In the genomic region with DNA sequence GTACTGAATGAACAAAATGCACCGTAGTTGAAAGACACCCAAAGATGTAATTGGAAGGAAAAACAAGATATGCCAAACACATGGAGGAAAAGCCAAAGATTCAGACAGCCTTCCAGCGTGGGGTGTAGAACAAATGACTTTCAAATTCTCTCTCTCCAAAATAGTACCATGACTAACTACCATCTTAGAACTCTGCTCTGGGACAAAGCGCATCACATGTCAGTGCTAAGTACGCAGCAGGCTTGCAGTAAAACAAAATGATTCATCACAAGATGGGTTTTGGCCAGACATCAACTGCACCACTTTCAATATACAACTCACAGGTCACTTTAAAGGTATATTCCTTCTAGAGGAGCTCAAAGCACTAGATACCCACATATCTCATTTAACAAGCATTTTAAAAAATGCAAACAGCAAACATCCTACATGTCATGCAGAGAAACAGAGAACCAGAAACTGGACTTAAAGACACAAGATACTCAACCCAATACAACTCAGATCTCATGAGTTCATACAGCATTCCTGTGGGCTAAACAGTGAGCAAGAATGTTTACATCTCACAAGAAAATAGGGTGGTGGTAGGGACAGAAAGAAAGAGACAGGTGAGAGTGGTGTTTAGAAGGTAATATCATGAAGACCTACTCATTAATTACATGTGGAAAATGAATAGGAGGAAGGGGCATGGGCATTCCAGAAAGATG, we compare ENCODE assay signal across 9 cellular contexts.
DNase-seq lines count a peak whose midpoint lies in the region; ATAC-seq, FAIRE-seq and TF ChIP-seq lines count a peak whose summit lies in the region.
"Had no signal": no experiment of that assay in that cellular context is flagged by ENCODE, and none has a peak within 500 bp of the region (broad histone marks: within the 10 kb centered on the region; RNA-seq: fewer than 3 reads in every experiment).

No MANE protein-coding gene starts in this region.

- TF ChIP-seq RAD21 in HepG2 (CRISPR knock-in tag; IDR thresholded peaks at IDR 0.05) = no peak

- H3K9ac ChIP-seq in HepG2 (ENCODE audit: insufficient read depth, low read depth, low read length) = no peak overlapping the region

- H3K27ac ChIP-seq in HepG2 (ENCODE audit: extremely low read length, insufficient read depth, low read length) = no peak overlapping the region

- BruUV-seq in HepG2 (replicated peaks; lab: Mats Ljungman, UMichigan) = no TSS peak

- no peak overlapping the region for H2AFZ ChIP-seq in HepG2 (ENCODE audit: low read length)

- intact Hi-C loops in HepG2 (cut with micrococcal nuclease; ENCODE audit: unreplicated experiment) = no loop called here

- H3K27me3 ChIP-seq in HepG2 (ENCODE audit: control insufficient read depth in 1 of 2, insufficient read depth in 2 of 2, low read length in 2 of 2) = no peaks in the 10 kb centered on the region

- POLR2A ChIA-PET in HepG2 (lab: Yijun Ruan, JAX) = interaction anchor here (1.0 to 2.5 kb wide), 2 partner anchors 9 to 14 kb away, joined by 5 to 10 read pairs; no protein-coding TSS in a partner anchor

- H3K4me1 ChIP-seq in HepG2 (ENCODE audit: insufficient read depth, low read length) = peaks cover 61% of the 10 kb centered on the region

- no peaks in the 10 kb centered on the region for H3K79me2 ChIP-seq in HepG2 (ENCODE audit: insufficient read depth, low read length)

- FAIRE-seq in HepG2 (lab: Jason Lieb, UNC) = no peak

- H3K36me3 ChIP-seq in HepG2 (replicated peaks in 1 of 2; ENCODE audit: control insufficient read depth in 1 of 2, insufficient read depth in 2 of 2, low read length in 2 of 2) = peaks cover 9 to 18% of the 10 kb centered on the region in 2 experiments

- TF ChIP-seq EP300 in HepG2 (IDR thresholded peaks at IDR 0.05; ENCODE audit: low read depth in 2 of 2, low read length in 2 of 2) (no peak), HepG2 (CRISPR knock-in tag; IDR thresholded peaks at IDR 0.05; ENCODE audit: borderline replicate concordance) (no peak)

- H4K20me1 ChIP-seq in HepG2 (ENCODE audit: insufficient read depth, low read length) = no peaks in the 10 kb centered on the region

- no peak for TF ChIP-seq CTCF in cardiac fibroblast (IDR thresholded peaks at IDR 0.05; ENCODE audit: low read depth, low read length)
- no peak for TF ChIP-seq CTCF in HepG2 (CRISPR knock-in tag; IDR thresholded peaks at IDR 0.05)

- no peak for TF ChIP-seq POLR2A in HepG2 (IDR thresholded peaks at IDR 0.05; ENCODE audit: insufficient read depth in 1 of 2, low read depth in 2 of 2, low read length in 2 of 2)

- CTCF ChIA-PET in HepG2 (lab: Yijun Ruan, JAX; ENCODE audit: low intra/inter-chr PET ratio, low total read pairs) = no interaction called here

- in situ Hi-C loops in HepG2 (cut with HindIII; ENCODE audit: extremely low pct_ligation_motif_present, low pct_unique_long_range_greater_than_20kb) = no loop called here

- no peak overlapping the region for H3K4me3 ChIP-seq in cardiac fibroblast (replicated peaks in 1 of 2; ENCODE audit: low read depth in 2 of 2, low read length in 2 of 2)
- no peak overlapping the region for H3K4me3 ChIP-seq in HepG2 (replicated peaks in 1 of 3; ENCODE audit: insufficient read depth in 1 of 3, low read depth in 2 of 3, low read length in 3 of 3)

- H3K4me2 ChIP-seq in HepG2 (ENCODE audit: low read depth, low read length) = no peak overlapping the region

- ATAC-seq in HepG2 = no peak
- no peak for ATAC-seq in GM18867 (IDR thresholded peaks at IDR 0.05; ENCODE audit: unreplicated experiment)
- ATAC-seq: CD8-positive, alpha-beta T cell had no signal

- DNase-seq in AG08396 (ENCODE audit: low spot score) (peak; percentile 76), LHCN-M2 (ENCODE audit: low read depth) (peak; percentile 93), cardiac fibroblast (ENCODE audit: low read depth in 2 of 2) (peak; percentile 89 to 97), HepG2 (ENCODE audit: low spot score) (no peak), SHP77 (lab: John Stamatoyannopoulos, UW) (no peak)
- DNase-seq in activated effector memory CD4-positive, alpha-beta T cell treated with Interleukin-2 at 50 U/mL for 16 hours = no peak
- DNase-seq in activated CD8-positive, alpha-beta memory T cell treated with anti-CD3 and anti-CD28 coated beads, Interleukin-2, amount 50 U/mL, for 48 hours = no peak
- DNase-seq: CD8-positive, alpha-beta T cell had no signal

- no peaks in the 10 kb centered on the region for H3K9me3 ChIP-seq in HepG2 (ENCODE audit: low read length)

- WGBS in HepG2 (ENCODE audit: low lambda C conversion rate) = 98% methylated on average over 4 of the region's 4 CpGs

TF ChIP-seq in HepG2, 621 proteins besides CTCF, POLR2A, EP300 and RAD21:
- TF ChIP-seq POLR2AphosphoS5 (IDR thresholded peaks at IDR 0.05; ENCODE audit: low read depth, low read length) (peak; percentile 30; the same call in 1 of the 2 replicates), HCFC1 (IDR thresholded peaks at IDR 0.05; ENCODE audit: low read depth, low read length) (no peak), FOXA1 (IDR thresholded peaks at IDR 0.05) (no peak), FOXA1 (CRISPR knock-in tag; IDR thresholded peaks at IDR 0.05) (0 out of 2 replicates have a peak, but pooled peaks have one; percentile 10), FOSL2 (CRISPR knock-in tag; IDR thresholded peaks at IDR 0.05) (peak; percentile 53), SSRP1 (CRISPR knock-in tag; IDR thresholded peaks at IDR 0.05) (0 out of 2 replicates have a peak, but pooled peaks have one; percentile 30)

Comparison
In these comparisons a context has a peak if more than half of its experiments do, and no peak if none do; other contexts are left out.
1. DNase-seq: peak in AG08396 (single experiment), LHCN-M2 (single experiment) and cardiac fibroblast (2 of 2); none in HepG2 (single experiment), activated effector memory CD4-positive, alpha-beta T cell treated with Interleukin-2 at 50 U/mL for 16 hours (single experiment), SHP77 (0 of 2) and activated CD8-positive, alpha-beta memory T cell treated with anti-CD3 and anti-CD28 coated beads, Interleukin-2, amount 50 U/mL, for 48 hours (single experiment).